ENCODE assay signal across 8 cellular contexts in genomic region chr19:4369888-4370260, GRCh38. TPM values are rescaled to one million over a fixed set of nuclear protein-coding genes. Genes with fewer than 3 reads are reported as not detected.
A peak's percentile ranks its signal among the peaks of the same experiment; 100 is the strongest.
DNase-seq lines count a peak whose midpoint lies in the region; ATAC-seq and TF ChIP-seq lines count a peak whose summit lies in the region.

No MANE protein-coding gene starts in this region.

- H3K36me3 ChIP-seq in WERI-Rb-1 (peaks cover 28% of the 10 kb centered on the region), brain microvascular endothelial cell (replicated peaks) (peaks cover 29% of the 10 kb centered on the region)

- no peak overlapping the region for H3K4me3 ChIP-seq in WERI-Rb-1 (ENCODE audit: low read depth, low read length)
- H3K4me3 ChIP-seq in brain microvascular endothelial cell (ENCODE audit: low read depth, low read length): no peak overlapping the region

- peak; percentile 89 for TF ChIP-seq CTCF in WERI-Rb-1 (IDR thresholded peaks at IDR 0.05; ENCODE audit: low read depth, low read length)
- peak; percentile 59 for TF ChIP-seq CTCF in brain microvascular endothelial cell (IDR thresholded peaks at IDR 0.05; ENCODE audit: low read depth, low read length, missing control alignments)

- peak; percentile 61 for DNase-seq in DMS53 (lab: John Stamatoyannopoulos, UW)
- DNase-seq in DMS53 treated with DMSO at 0.1 percent for 48 hours (lab: John Stamatoyannopoulos, UW; ENCODE audit: unreplicated experiment): no peak
- peak; percentile 69 for DNase-seq in WERI-Rb-1
- DNase-seq in brain microvascular endothelial cell: no peak
- no peak for DNase-seq in left lobe of liver (ENCODE audit: low spot score)
- peak; percentile 82 for DNase-seq in stimulated activated CD4-positive, alpha-beta T cell treated with anti-CD3 and anti-CD28 coated beads, Interleukin-4, amount 100 ng/mL, for 24 hours
- DNase-seq in SHP77 (lab: John Stamatoyannopoulos, UW): no peak

- no peaks in the 10 kb centered on the region for H3K27me3 ChIP-seq in WERI-Rb-1 (ENCODE audit: insufficient read depth, low read depth, severe bottlenecking)
- no peaks in the 10 kb centered on the region for H3K27me3 ChIP-seq in brain microvascular endothelial cell (replicated peaks)

- peak; percentile 18 for ATAC-seq in HG03457 (IDR thresholded peaks at IDR 0.05; ENCODE audit: unreplicated experiment)
- ATAC-seq in left lobe of liver: peak; percentile 21

- H3K9me3 ChIP-seq in WERI-Rb-1 (ENCODE audit: severe bottlenecking): no peaks in the 10 kb centered on the region

- H3K27ac ChIP-seq in WERI-Rb-1 (peak overlapping the region; percentile 30), brain microvascular endothelial cell (no peak overlapping the region)

- in situ Hi-C loops in brain microvascular endothelial cell (cut with HindIII; ENCODE audit: low pct_ligation_motif_present, low sequenced_read_pairs): no loop called here

RNA-seq across cellular contexts. Expression of gene MPND, which starts 26.5 kb away (rescaled TPM):
- 24.2 TPM for total RNA-seq in left lobe of liver

RNA-seq across cellular contexts. Expression of gene SH3GL1, which starts 30.5 kb away (rescaled TPM):
- 30.2 TPM for total RNA-seq in left lobe of liver

RNA-seq across cellular contexts. Expression of gene STAP2, which starts 31.2 kb away (rescaled TPM):
- 31.8 TPM for total RNA-seq in left lobe of liver

RNA-seq across cellular contexts. Expression of gene CHAF1A, which starts 32.6 kb away (rescaled TPM):
- total RNA-seq in left lobe of liver: 3.3 TPM

Comparison
In these comparisons a context has a peak if more than half of its experiments do, and no peak if none do; other contexts are left out.
1. DNase-seq: peak in DMS53 (single experiment), WERI-Rb-1 (single experiment) and stimulated activated CD4-positive, alpha-beta T cell treated with anti-CD3 and anti-CD28 coated beads, Interleukin-4, amount 100 ng/mL, for 24 hours (single experiment); none in DMS53 treated with DMSO at 0.1 percent for 48 hours (single experiment), brain microvascular endothelial cell (single experiment), left lobe of liver (single experiment) and SHP77 (0 of 2).